In genomic region chr22:47123827-47124442, GRCh38 we compare ENCODE assay signal across 1 cellular context.
TF ChIP-seq lines count a peak whose summit lies in the region.

No MANE protein-coding gene starts in this region.

TF ChIP-seq in GM23338, 12 proteins besides CTCF, POLR2A, EP300 and RAD21 (continued from another document):
- TF ChIP-seq, protein P1, sequence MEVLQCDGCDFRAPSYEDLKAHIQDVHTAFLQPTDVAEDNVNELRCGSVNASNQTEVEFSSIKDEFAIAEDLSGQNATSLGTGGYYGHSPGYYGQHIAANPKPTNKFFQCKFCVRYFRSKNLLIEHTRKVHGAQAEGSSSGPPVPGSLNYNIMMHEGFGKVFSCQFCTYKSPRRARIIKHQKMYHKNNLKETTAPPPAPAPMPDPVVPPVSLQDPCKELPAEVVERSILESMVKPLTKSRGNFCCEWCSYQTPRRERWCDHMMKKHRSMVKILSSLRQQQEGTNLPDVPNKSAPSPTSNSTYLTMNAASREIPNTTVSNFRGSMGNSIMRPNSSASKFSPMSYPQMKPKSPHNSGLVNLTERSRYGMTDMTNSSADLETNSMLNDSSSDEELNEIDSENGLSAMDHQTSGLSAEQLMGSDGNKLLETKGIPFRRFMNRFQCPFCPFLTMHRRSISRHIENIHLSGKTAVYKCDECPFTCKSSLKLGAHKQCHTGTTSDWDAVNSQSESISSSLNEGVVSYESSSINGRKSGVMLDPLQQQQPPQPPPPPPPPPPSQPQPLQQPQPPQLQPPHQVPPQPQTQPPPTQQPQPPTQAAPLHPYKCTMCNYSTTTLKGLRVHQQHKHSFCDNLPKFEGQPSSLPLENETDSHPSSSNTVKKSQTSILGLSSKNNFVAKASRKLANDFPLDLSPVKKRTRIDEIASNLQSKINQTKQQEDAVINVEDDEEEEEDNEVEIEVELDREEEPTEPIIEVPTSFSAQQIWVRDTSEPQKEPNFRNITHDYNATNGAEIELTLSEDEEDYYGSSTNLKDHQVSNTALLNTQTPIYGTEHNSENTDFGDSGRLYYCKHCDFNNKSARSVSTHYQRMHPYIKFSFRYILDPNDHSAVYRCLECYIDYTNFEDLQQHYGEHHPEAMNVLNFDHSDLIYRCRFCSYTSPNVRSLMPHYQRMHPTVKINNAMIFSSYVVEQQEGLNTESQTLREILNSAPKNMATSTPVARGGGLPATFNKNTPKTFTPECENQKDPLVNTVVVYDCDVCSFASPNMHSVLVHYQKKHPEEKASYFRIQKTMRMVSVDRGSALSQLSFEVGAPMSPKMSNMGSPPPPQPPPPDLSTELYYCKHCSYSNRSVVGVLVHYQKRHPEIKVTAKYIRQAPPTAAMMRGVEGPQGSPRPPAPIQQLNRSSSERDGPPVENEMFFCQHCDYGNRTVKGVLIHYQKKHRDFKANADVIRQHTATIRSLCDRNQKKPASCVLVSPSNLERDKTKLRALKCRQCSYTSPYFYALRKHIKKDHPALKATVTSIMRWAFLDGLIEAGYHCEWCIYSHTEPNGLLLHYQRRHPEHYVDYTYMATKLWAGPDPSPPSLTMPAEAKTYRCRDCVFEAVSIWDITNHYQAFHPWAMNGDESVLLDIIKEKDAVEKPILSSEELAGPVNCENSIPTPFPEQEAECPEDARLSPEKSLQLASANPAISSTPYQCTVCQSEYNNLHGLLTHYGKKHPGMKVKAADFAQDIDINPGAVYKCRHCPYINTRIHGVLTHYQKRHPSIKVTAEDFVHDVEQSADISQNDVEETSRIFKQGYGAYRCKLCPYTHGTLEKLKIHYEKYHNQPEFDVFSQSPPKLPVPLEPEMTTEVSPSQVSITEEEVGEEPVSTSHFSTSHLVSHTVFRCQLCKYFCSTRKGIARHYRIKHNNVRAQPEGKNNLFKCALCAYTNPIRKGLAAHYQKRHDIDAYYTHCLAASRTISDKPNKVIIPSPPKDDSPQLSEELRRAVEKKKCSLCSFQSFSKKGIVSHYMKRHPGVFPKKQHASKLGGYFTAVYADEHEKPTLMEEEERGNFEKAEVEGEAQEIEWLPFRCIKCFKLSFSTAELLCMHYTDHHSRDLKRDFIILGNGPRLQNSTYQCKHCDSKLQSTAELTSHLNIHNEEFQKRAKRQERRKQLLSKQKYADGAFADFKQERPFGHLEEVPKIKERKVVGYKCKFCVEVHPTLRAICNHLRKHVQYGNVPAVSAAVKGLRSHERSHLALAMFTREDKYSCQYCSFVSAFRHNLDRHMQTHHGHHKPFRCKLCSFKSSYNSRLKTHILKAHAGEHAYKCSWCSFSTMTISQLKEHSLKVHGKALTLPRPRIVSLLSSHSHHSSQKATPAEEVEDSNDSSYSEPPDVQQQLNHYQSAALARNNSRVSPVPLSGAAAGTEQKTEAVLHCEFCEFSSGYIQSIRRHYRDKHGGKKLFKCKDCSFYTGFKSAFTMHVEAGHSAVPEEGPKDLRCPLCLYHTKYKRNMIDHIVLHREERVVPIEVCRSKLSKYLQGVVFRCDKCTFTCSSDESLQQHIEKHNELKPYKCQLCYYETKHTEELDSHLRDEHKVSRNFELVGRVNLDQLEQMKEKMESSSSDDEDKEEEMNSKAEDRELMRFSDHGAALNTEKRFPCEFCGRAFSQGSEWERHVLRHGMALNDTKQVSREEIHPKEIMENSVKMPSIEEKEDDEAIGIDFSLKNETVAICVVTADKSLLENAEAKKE (CRISPR knock-in tag; IDR thresholded peaks at IDR 0.05) = no peak
- no peak for TF ChIP-seq ZNF331 (CRISPR knock-in tag; IDR thresholded peaks at IDR 0.05; ENCODE audit: low read depth)
- TF ChIP-seq STAT1 (IDR thresholded peaks at IDR 0.05; ENCODE audit: unreplicated experiment) = no peak
- TF ChIP-seq REST (IDR thresholded peaks at IDR 0.05; ENCODE audit: unreplicated experiment) = no peak
- no peak for TF ChIP-seq POLR2AphosphoS5 (IDR thresholded peaks at IDR 0.05; ENCODE audit: low read depth)
- TF ChIP-seq JUNB (IDR thresholded peaks at IDR 0.05; ENCODE audit: unreplicated experiment) = no peak
- no peak for TF ChIP-seq ZNF114 (CRISPR knock-in tag; IDR thresholded peaks at IDR 0.05)
- no peak for TF ChIP-seq EZH2phosphoT487 (IDR thresholded peaks at IDR 0.05; ENCODE audit: unreplicated experiment)
- TF ChIP-seq, protein P2, sequence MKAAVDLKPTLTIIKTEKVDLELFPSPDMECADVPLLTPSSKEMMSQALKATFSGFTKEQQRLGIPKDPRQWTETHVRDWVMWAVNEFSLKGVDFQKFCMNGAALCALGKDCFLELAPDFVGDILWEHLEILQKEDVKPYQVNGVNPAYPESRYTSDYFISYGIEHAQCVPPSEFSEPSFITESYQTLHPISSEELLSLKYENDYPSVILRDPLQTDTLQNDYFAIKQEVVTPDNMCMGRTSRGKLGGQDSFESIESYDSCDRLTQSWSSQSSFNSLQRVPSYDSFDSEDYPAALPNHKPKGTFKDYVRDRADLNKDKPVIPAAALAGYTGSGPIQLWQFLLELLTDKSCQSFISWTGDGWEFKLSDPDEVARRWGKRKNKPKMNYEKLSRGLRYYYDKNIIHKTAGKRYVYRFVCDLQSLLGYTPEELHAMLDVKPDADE (IDR thresholded peaks at IDR 0.05) = no peak
- TF ChIP-seq NANOG (IDR thresholded peaks at IDR 0.05; ENCODE audit: borderline replicate concordance) = no peak
- TF ChIP-seq CREB1 (CRISPR knock-in tag; IDR thresholded peaks at IDR 0.05; ENCODE audit: low read depth) = no peak
